8 cellular contexts compared by ENCODE assay signal in the genomic region with DNA sequence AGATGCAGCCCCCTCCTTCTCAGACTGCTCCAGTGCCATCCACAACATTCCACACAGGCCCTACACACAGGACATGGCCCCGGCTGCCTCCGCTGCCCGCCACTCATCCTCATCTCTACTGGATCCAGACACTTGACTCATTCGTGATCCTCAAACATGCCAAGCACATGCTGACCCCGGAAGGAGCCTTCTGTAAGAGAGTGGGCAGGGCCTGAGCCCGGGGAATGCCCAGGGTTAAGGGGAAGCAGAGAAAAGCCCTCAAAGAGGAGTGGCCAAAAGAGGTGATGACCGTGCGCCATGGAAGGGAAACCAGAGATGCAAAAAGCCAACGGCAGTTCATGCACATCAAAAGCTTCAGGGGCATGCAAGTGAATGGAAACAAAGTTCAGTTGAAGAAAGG. TPM values are rescaled to one million over a fixed set of nuclear protein-coding genes. Genes with fewer than 3 reads are reported as not detected.
DNase-seq lines count a peak whose midpoint lies in the region; ATAC-seq, FAIRE-seq and TF ChIP-seq lines count a peak whose summit lies in the region.

No MANE protein-coding gene starts in this region.

- no peak overlapping the region for H3K27ac ChIP-seq in H9 (ENCODE audit: insufficient read length, low read depth, low read length)

- H2AFZ ChIP-seq in H9 (ENCODE audit: low read length) = no peak overlapping the region

- H3K4me3 ChIP-seq in mucosa of descending colon = no peak overlapping the region

- no peak overlapping the region for H3K4ac ChIP-seq in H9 (ENCODE audit: low read depth, low read length)

- H2BK5ac ChIP-seq in H9 (ENCODE audit: insufficient read length, low read length) = no peak overlapping the region

- peaks cover 6 to 8% of the 10 kb centered on the region in 2 experiments; a peak in 1 of 5 replicates for H3K9me3 Mint-ChIP-seq in H9

- no peak overlapping the region for H3K4me3 Mint-ChIP-seq in H9

- peaks cover 0 to 4% (median 0%) of the 10 kb centered on the region in 3 experiments; a peak in 1 of 7 replicates for H3K36me3 Mint-ChIP-seq in H9 (ENCODE audit: insufficient read depth in 1 of 3, low read depth in 3 of 3)

- no peak overlapping the region for H3K18ac ChIP-seq in H9 (ENCODE audit: insufficient read length, low read depth, low read length)

- no peaks in the 10 kb centered on the region for H3K36me3 ChIP-seq in mucosa of descending colon (ENCODE audit: low read depth)

- DNase-seq in GM12891 (ENCODE audit: insufficient read length, low spot score) (no peak), T-helper 22 cell (ENCODE audit: low read depth) (peak; percentile 49), mucosa of descending colon (no peak), H9 (no peak), NCI-H1105 treated with DMSO at 0.1 percent for 48 hours (lab: John Stamatoyannopoulos, UW) (no peak), NCI-H146 treated with DMSO at 0.1 percent for 48 hours (lab: John Stamatoyannopoulos, UW; ENCODE audit: unreplicated experiment) (no peak), mesenteric fat pad (ENCODE audit: low spot score) (no peak)

- no peaks in the 10 kb centered on the region for H3K27me3 ChIP-seq in H9 (ENCODE audit: insufficient read depth, low read length)

- no peak overlapping the region for H3T11ph ChIP-seq in H9 (ENCODE audit: low read length)

- H4K20me1 ChIP-seq in H9 (ENCODE audit: control insufficient read depth, insufficient read depth, insufficient read length) = no peaks in the 10 kb centered on the region

- no peaks in the 10 kb centered on the region for H3K79me2 ChIP-seq in H9 (ENCODE audit: insufficient read depth, low read length)

- no peaks in the 10 kb centered on the region for H3K79me1 ChIP-seq in H9 (ENCODE audit: insufficient read depth, low read depth, low read length, poor library complexity, severe bottlenecking)

- TF ChIP-seq POLR2A in GM12891 (IDR thresholded peaks at IDR 0.05; ENCODE audit: low read depth, low read length) = 0 out of 2 replicates have a peak, but pooled peaks have one; percentile 18

- H3K27ac Mint-ChIP-seq in H9 = peak overlapping the region in 1 of 3 experiments; percentile 0; a peak in 2 of 7 replicates

- H4K91ac ChIP-seq in H9 (ENCODE audit: insufficient read length, low read depth, low read length) = no peak overlapping the region

- peaks cover 11 to 13% of the 10 kb centered on the region in 2 experiments for H3K4me1 Mint-ChIP-seq in H9

- WGBS in H9 (ENCODE audit: extremely low coverage, insufficient read length, low lambda C conversion rate) = no CpG with 5 or more reads among the region's 9 CpGs

- no peak overlapping the region; the same call in 1 of the 2 replicates for H3K14ac ChIP-seq in H9 (ENCODE audit: insufficient read depth, low read length)

- no peak overlapping the region for H2BK15ac ChIP-seq in H9 (ENCODE audit: low read depth, low read length)

- H4K8ac ChIP-seq in H9 (replicated peaks; ENCODE audit: insufficient read length, low read depth, low read length) = no peak overlapping the region

- no peak overlapping the region for H4K5ac ChIP-seq in H9 (ENCODE audit: insufficient read length, low read depth, low read length)

- no peaks in the 10 kb centered on the region for H3K23me2 ChIP-seq in H9 (ENCODE audit: insufficient read length, low read depth, low read length, poor library complexity, severe bottlenecking)

- no peaks in the 10 kb centered on the region for H3K4me1 ChIP-seq in mucosa of descending colon (ENCODE audit: low read depth)
- no peaks in the 10 kb centered on the region for H3K4me1 ChIP-seq in H9 (ENCODE audit: insufficient read depth, low read length)

- no peak overlapping the region for H3K4me2 ChIP-seq in H9 (ENCODE audit: insufficient read depth, insufficient read length, low read length)

- H2BK120ac ChIP-seq in H9 (ENCODE audit: low read depth, low read length, poor library complexity, severe bottlenecking) = no peak overlapping the region

- no peak overlapping the region for H3K23ac ChIP-seq in H9 (ENCODE audit: insufficient read length, low read depth, low read length)

- no peak overlapping the region for H2BK12ac ChIP-seq in H9 (ENCODE audit: insufficient read length, low read depth, low read length)

- H2BK20ac ChIP-seq in H9 (ENCODE audit: low read depth, low read length, poor library complexity, severe bottlenecking) = no peak overlapping the region

- no peak for FAIRE-seq in GM12891 (lab: Jason Lieb, UNC)

- H2AK5ac ChIP-seq in H9 (ENCODE audit: insufficient read length, low read length) = no peak overlapping the region

- no peaks in the 10 kb centered on the region for H3K9me3 ChIP-seq in mucosa of descending colon
- no peaks in the 10 kb centered on the region for H3K9me3 ChIP-seq in H9 (ENCODE audit: control insufficient read depth, low read depth, low read length)

- intact Hi-C loops in mucosa of descending colon (cut with DNase I, micrococcal nuclease) = no loop called here

- no peak for TF ChIP-seq CTCF in mucosa of descending colon (IDR thresholded peaks at IDR 0.05)
- TF ChIP-seq CTCF in H9 (conservative IDR thresholded peaks at IDR 0.05) = no peak

- no peak overlapping the region for H3K9ac ChIP-seq in H9 (ENCODE audit: extremely low read depth, insufficient read length, low read length)

- ATAC-seq in GM21737 (IDR thresholded peaks at IDR 0.05; ENCODE audit: unreplicated experiment) = peak; percentile 81
- ATAC-seq in mucosa of descending colon = peak; percentile 40

- peaks cover 23% of the 10 kb centered on the region for H3K27me3 Mint-ChIP-seq in H9 (ENCODE audit: low read depth)

- H3K56ac ChIP-seq in H9 (ENCODE audit: insufficient read length, low read depth, low read length) = no peak overlapping the region

TF ChIP-seq in GM12891, 5 proteins besides CTCF, POLR2A, EP300 and RAD21:
- peak; percentile 43; the same call in 1 of the 2 replicates for TF ChIP-seq TAF1 (IDR thresholded peaks at IDR 0.05; ENCODE audit: low read depth, low read length)
- 0 out of 2 replicates have a peak, but pooled peaks have one; percentile 22 for TF ChIP-seq POLR2AphosphoS5 (IDR thresholded peaks at IDR 0.05; ENCODE audit: low read depth, low read length)
- no peak for TF ChIP-seq SPI1 (IDR thresholded peaks at IDR 0.05; ENCODE audit: low read depth, low read length)
- TF ChIP-seq POU2F2 (IDR thresholded peaks at IDR 0.05; ENCODE audit: low read depth, low read length) = 0 out of 2 replicates have a peak, but pooled peaks have one; percentile 10
- TF ChIP-seq PAX5 (IDR thresholded peaks at IDR 0.05; ENCODE audit: insufficient read depth, low read length, severe bottlenecking) = no peak
TF ChIP-seq in GM12891: peak in this region for 3.

RNA-seq across cellular contexts. Expression of gene RFTN1, which starts 46.1 kb away (rescaled TPM):
- polyA plus RNA-seq in GM12891 (2012; ENCODE audit: low read depth, missing spikeins) = 168 TPM
- total RNA-seq in mucosa of descending colon (10 to 100 TPM in 1 of 3 donors, 1 to 10 TPM in 2; 6.9 to 12.6 (median 9.7) TPM), H9 (2021) (2.2 and 2.5 TPM in 2 replicates), mesenteric fat pad (54.9 TPM)
